ENCODE assay signal across 25 cellular contexts in genomic region chr18:8461544-8461943, GRCh38.
"Had no signal": no experiment of that assay in that cellular context is flagged by ENCODE, and none has a peak within 500 bp of the region (broad histone marks: within the 10 kb centered on the region; RNA-seq: fewer than 3 reads in every experiment).

No MANE protein-coding gene starts in this region.

- DNase-seq: central memory CD4-positive, alpha-beta T cell; cortex of kidney; foreskin keratinocyte; heart left ventricle; left ventricle myocardium superior; lower lobe of right lung; natural killer cell; stimulated activated CD4-positive, alpha-beta T cell treated with anti-CD3 and anti-CD28 coated beads, Interleukin-12 subunit alpha, Interleukin-12 subunit beta, amount 100 ng/mL, for 4 hours; stimulated activated CD4-positive, alpha-beta T cell treated with anti-CD3 and anti-CD28 coated beads, Interleukin-1b, Interleukin-23, amount 100 ng/mL, for 48 hours; stimulated activated CD4-positive, alpha-beta T cell treated with anti-CD3 and anti-CD28 coated beads, Interleukin-4, amount 100 ng/mL, for 1 hour; stimulated activated naive CD8-positive, alpha-beta T cell treated with anti-CD3 and anti-CD28 coated beads, Interleukin-15, Interleukin-2, amounts not matched to agents 100 U/mL and 50 U/mL, for 24 hours; substantia nigra; testis; upper lobe of left lung had no signal

- H3K36me3 ChIP-seq: gastroesophageal sphincter, heart left ventricle, lower lobe of right lung, neutrophil, tibial artery, upper lobe of left lung had no signal

- H3K4me3 Mint-ChIP-seq: natural killer cell; neural crest cell; stimulated activated effector memory CD8-positive, alpha-beta T cell treated with anti-CD3 and anti-CD28 coated beads, Interleukin-12 subunit alpha, Interleukin-12 subunit beta, amount 100 ng/mL, for 72 hours had no signal

- H3K27ac Mint-ChIP-seq: natural killer cell; progenitor cell of endocrine pancreas; stimulated activated effector memory CD8-positive, alpha-beta T cell treated with anti-CD3 and anti-CD28 coated beads, Interleukin-12 subunit alpha, Interleukin-12 subunit beta, amount 100 ng/mL, for 72 hours had no signal

- H3K4me1 ChIP-seq: foreskin keratinocyte, gastroesophageal sphincter, heart left ventricle, lower lobe of right lung, parathyroid adenoma, testis, tibial artery, upper lobe of left lung had no signal

- H3K4me2 ChIP-seq: hepatocyte, smooth muscle cell had no signal

- H3K9me3 Mint-ChIP-seq: natural killer cell had no signal

- H3K79me2 ChIP-seq: hepatocyte, parathyroid adenoma had no signal

- H3K4me1 Mint-ChIP-seq: natural killer cell; neural crest cell; stimulated activated effector memory CD8-positive, alpha-beta T cell treated with anti-CD3 and anti-CD28 coated beads, Interleukin-12 subunit alpha, Interleukin-12 subunit beta, amount 100 ng/mL, for 72 hours had no signal

- FAIRE-seq: urothelium cell line had no signal

- H3K27ac ChIP-seq: foreskin keratinocyte, gastroesophageal sphincter, heart left ventricle, hepatocyte, lower lobe of right lung, neutrophil, parathyroid adenoma, testis, tibial artery, upper lobe of left lung had no signal

- H3K4me3 ChIP-seq: gastroesophageal sphincter, heart left ventricle, hepatocyte, lower lobe of right lung, smooth muscle cell, testis, tibial artery, upper lobe of left lung had no signal

- H3K27me3 ChIP-seq: gastroesophageal sphincter, heart left ventricle, hepatocyte, neutrophil, testis, tibial artery, upper lobe of left lung had no signal

- H2AFZ ChIP-seq: hepatocyte, parathyroid adenoma had no signal

- H3K9me3 ChIP-seq: gastroesophageal sphincter, heart left ventricle, lower lobe of right lung, neutrophil, testis, tibial artery, upper lobe of left lung had no signal

- H3K9ac ChIP-seq: parathyroid adenoma had no signal

- ATAC-seq: gastroesophageal sphincter; heart left ventricle; left ventricle myocardium superior; lower lobe of right lung; natural killer cell; sciatic nerve; stimulated activated effector memory CD8-positive, alpha-beta T cell treated with anti-CD3 and anti-CD28 coated beads, Interleukin-12 subunit alpha, Interleukin-12 subunit beta, amount 100 ng/mL, for 72 hours; stimulated activated naive CD8-positive, alpha-beta T cell treated with anti-CD3 and anti-CD28 coated beads, Interleukin-15, Interleukin-2, amounts not matched to agents 100 U/mL and 50 U/mL, for 24 hours had no signal

- H3K36me3 Mint-ChIP-seq: natural killer cell; stimulated activated effector memory CD8-positive, alpha-beta T cell treated with anti-CD3 and anti-CD28 coated beads, Interleukin-12 subunit alpha, Interleukin-12 subunit beta, amount 100 ng/mL, for 72 hours had no signal

- H3K27me3 Mint-ChIP-seq: progenitor cell of endocrine pancreas had no signal
